ENCODE assay signal across 19 cellular contexts in the genomic region with DNA sequence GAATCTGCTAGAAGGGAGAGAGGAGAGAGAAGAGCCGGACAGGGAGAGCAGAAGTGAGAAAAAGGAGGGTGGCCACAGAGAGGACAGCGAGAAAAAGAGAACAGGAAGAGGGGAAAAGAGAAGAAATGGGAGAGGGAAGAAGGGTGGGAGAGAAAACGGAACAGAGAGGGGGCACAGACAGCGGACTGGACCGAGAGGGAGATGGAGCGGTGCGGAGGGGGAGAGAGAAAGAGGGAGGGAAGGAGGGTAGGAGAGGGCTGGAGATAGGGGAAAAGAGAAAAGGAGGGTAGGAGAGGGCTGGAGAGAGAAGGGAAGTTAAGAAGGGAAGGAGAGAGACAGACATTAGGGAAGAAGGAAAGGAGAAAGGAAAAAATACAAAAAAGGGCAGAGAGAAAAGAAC. TPM values are rescaled to one million over a fixed set of nuclear protein-coding genes. Genes with fewer than 3 reads are reported as not detected.
DNase-seq lines count a peak whose midpoint lies in the region; ATAC-seq, FAIRE-seq and TF ChIP-seq lines count a peak whose summit lies in the region.
"Had no signal": no experiment of that assay in that cellular context is flagged by ENCODE, and none has a peak within 500 bp of the region (broad histone marks: within the 10 kb centered on the region; RNA-seq: fewer than 3 reads in every experiment).

No MANE protein-coding gene starts in this region.

- H3K4me1 ChIP-seq in ES-I3 (ENCODE audit: insufficient read depth, low read length) (peaks cover 8% of the 10 kb centered on the region; the same call in 1 of the 2 replicates), H1 (replicated peaks in 1 of 4; ENCODE audit: control insufficient read depth in 3 of 4, insufficient read depth in 4 of 4, low read length in 3 of 4) (peaks cover 0 to 17% (median 9%) of the 10 kb centered on the region in 4 experiments; a peak in 5 of 7 replicates), gastrocnemius medialis (peaks cover 10 to 13% of the 10 kb centered on the region in 2 donors), ascending aorta (no peaks in the 10 kb centered on the region)

- H3K23ac ChIP-seq in H1 (ENCODE audit: insufficient read length), result no peak overlapping the region

- H2BK5ac ChIP-seq in H1 (ENCODE audit: low read depth, low read length), result no peak overlapping the region

- H3K4me2 ChIP-seq in H1 (ENCODE audit: insufficient read depth in 1 of 2, low read depth in 2 of 2, low read length in 2 of 2), result peak overlapping the region in 1 of 2 experiments; percentile 63; a peak in 1 of 4 replicates

- H3K27me3 ChIP-seq in H1 (replicated peaks in 1 of 4; ENCODE audit: control insufficient read depth in 3 of 4, extremely low read depth in 1 of 4, insufficient read depth in 3 of 4, low read length in 3 of 4) (peaks cover 10 to 59% (median 46%) of the 10 kb centered on the region in 4 experiments), gastrocnemius medialis (no peaks in the 10 kb centered on the region), ascending aorta (no peaks in the 10 kb centered on the region)
- H3K27me3 ChIP-seq: upper lobe of left lung had no signal

- no peak overlapping the region for H3K4ac ChIP-seq in H1 (replicated peaks; ENCODE audit: insufficient read length, low read depth, low read length)

- FAIRE-seq in H1 (lab: Jason Lieb, UNC), result no peak

- POLR2A ChIA-PET in H1 (lab: Charles Lee; ENCODE audit: partially characterized antibody), result interaction anchor here (0.9 to 2.7 kb wide), 5 partner anchors 8 to 315 kb away, joined by 3 to 12 read pairs (median 4); a partner anchor contains a TSS

- H3K27ac ChIP-seq in H1 (ENCODE audit: low read depth, low read length), result no peak overlapping the region
- peak overlapping the region; percentile 69 to 97 (median 84) for H3K27ac ChIP-seq in gastrocnemius medialis
- H3K27ac ChIP-seq in ascending aorta, result no peak overlapping the region

- no peak overlapping the region for H2BK12ac ChIP-seq in H1 (ENCODE audit: low read depth, low read length)

- H4K20me1 ChIP-seq in H1 (replicated peaks in 1 of 2; ENCODE audit: control insufficient read depth in 1 of 2, insufficient read depth in 2 of 2, low read length in 2 of 2), result no peaks in the 10 kb centered on the region

- H3K18ac ChIP-seq in H1 (ENCODE audit: extremely low read depth, low read length), result no peak overlapping the region; the same call in 1 of the 2 replicates

- in situ Hi-C loops in gastrocnemius medialis (cut with MboI; ENCODE audit: low sequenced_read_pairs in 4 of 4), result no loop called here

- DNase-seq in NOMO-1 treated with dmso at 0.1 percent for 144 hours (lab: John Stamatoyannopoulos, UW; ENCODE audit: unreplicated experiment), result peak; percentile 36
- no peak for DNase-seq in H1 (ENCODE audit: low read depth in 1 of 2, low spot score in 2 of 2)
- DNase-seq in gastrocnemius medialis, result no peak
- DNase-seq in NCI-H1436 treated with DMSO at 0.1 percent for 48 hours (lab: John Stamatoyannopoulos, UW), result no peak
- DNase-seq in ascending aorta (ENCODE audit: low spot score in 2 of 2), result no peak
- DNase-seq in stimulated activated CD4-positive, alpha-beta T cell treated with anti-CD3 and anti-CD28 coated beads, Interleukin-12 subunit alpha, Interleukin-12 subunit beta, amount 100 ng/mL, for 4 hours, result no peak
- no peak for DNase-seq in HK-2 (ENCODE audit: unreplicated experiment)
- DNase-seq: activated B cell treated with CpG ODN at 0.5 μM for 24 hours; activated CD4-positive, alpha-beta memory T cell treated with anti-CD3 and anti-CD28 coated beads for 36 hours; activated naive CD4-positive, alpha-beta T cell treated with anti-CD3 and anti-CD28 coated beads, Interleukin-2, amount 50 U/mL, for 16 hours; COR-L47; left cardiac atrium; PC-3; stimulated activated naive CD4-positive, alpha-beta T cell treated with Interleukin-2 at 50 U/mL for 16 hours; upper lobe of left lung had no signal

- H3K9me3 ChIP-seq in ES-I3 (ENCODE audit: control insufficient read depth, insufficient read depth, low read length), result peaks cover 11% of the 10 kb centered on the region
- H3K9me3 ChIP-seq in H1 (ENCODE audit: insufficient read depth in 2 of 2, low read depth in 1 of 2, low read length in 1 of 2), result peaks cover 20 to 23% of the 10 kb centered on the region in 2 experiments
- H3K9me3 ChIP-seq in gastrocnemius medialis, result no peaks in the 10 kb centered on the region
- no peaks in the 10 kb centered on the region for H3K9me3 ChIP-seq in ascending aorta
- H3K9me3 ChIP-seq: upper lobe of left lung had no signal

- no peak overlapping the region for H4K91ac ChIP-seq in H1 (replicated peaks; ENCODE audit: insufficient read length, low read length)

- H4K5ac ChIP-seq in H1 (ENCODE audit: insufficient read length, low read depth, low read length), result no peak overlapping the region

- TF ChIP-seq POLR2A in H1 (IDR thresholded peaks at IDR 0.05; ENCODE audit: control extremely low read depth in 1 of 2, low read depth in 2 of 2, low read length in 2 of 2) (no peak), gastrocnemius medialis (IDR thresholded peaks at IDR 0.05) (no peak)

- H3K23me2 ChIP-seq in H1 (ENCODE audit: low read depth, low read length), result peaks cover 3% of the 10 kb centered on the region; the same call in 1 of the 2 replicates

- intact Hi-C loops in gastrocnemius medialis (cut with DNase I; ENCODE audit: low total_unique reads), result loop anchor here (10.0 kb wide), 1 partner anchor 284 kb away; a partner anchor contains a TSS
- intact Hi-C loops in ascending aorta (cut with DNase I), result no loop called here

- H2BK20ac ChIP-seq in H1 (ENCODE audit: low read length), result 0 out of 2 replicates have a peak overlapping the region, but pooled peaks have one; percentile 61

- no peaks in the 10 kb centered on the region for H3K79me2 ChIP-seq in H1 (ENCODE audit: control insufficient read depth in 1 of 2, insufficient read depth in 2 of 2, low read length in 2 of 2)

- no peak overlapping the region for H3K4me3 ChIP-seq in H1 (ENCODE audit: extremely low read depth in 1 of 4, insufficient read depth in 2 of 4, low read depth in 3 of 4, low read length in 4 of 4)
- H3K4me3 ChIP-seq in gastrocnemius medialis, result no peak overlapping the region
- H3K4me3 ChIP-seq in ascending aorta, result no peak overlapping the region
- H3K4me3 ChIP-seq: upper lobe of left lung had no signal

- CTCF ChIA-PET in H1 (lab: Charles Lee; ENCODE audit: partially characterized antibody), result interaction anchor here (0.6 to 2.7 kb wide), 9 partner anchors 10 to 1000 kb away, joined by 3 to 17 read pairs (median 10); no protein-coding TSS in a partner anchor

- H3K79me1 ChIP-seq in H1 (ENCODE audit: low read depth, low read length), result no peaks in the 10 kb centered on the region

- ATAC-seq in gastrocnemius medialis, result no peak
- ATAC-seq: PC-3 had no signal

- H3K36me3 ChIP-seq in ES-I3 (ENCODE audit: insufficient read depth, low read length), result no peaks in the 10 kb centered on the region
- H3K36me3 ChIP-seq in H1 (ENCODE audit: control insufficient read depth in 2 of 4, insufficient read depth in 4 of 4, low read length in 3 of 4), result 0 out of 8 replicates have a peak, but pooled peaks cover 0 to 3% (median 0%) of the 10 kb centered on the region in 4 experiments
- peaks cover 0 to 13% of the 10 kb centered on the region in 2 donors for H3K36me3 ChIP-seq in gastrocnemius medialis
- H3K36me3 ChIP-seq in ascending aorta, result peaks cover 0 to 3% of the 10 kb centered on the region in 2 donors

- H2AK5ac ChIP-seq in H1 (ENCODE audit: low read depth, low read length), result no peak overlapping the region

- H3K9ac ChIP-seq in ES-I3 (ENCODE audit: low read depth, low read length) (peak overlapping the region; percentile 11; the same call in 1 of the 2 replicates), H1 (replicated peaks in 1 of 4; ENCODE audit: extremely low read depth in 1 of 4, low read depth in 3 of 4, low read length in 3 of 4) (no peak overlapping the region)

- no peak overlapping the region for H2AFZ ChIP-seq in H1 (ENCODE audit: low read length)

- TF ChIP-seq RAD21 in H1 (IDR thresholded peaks at IDR 0.05 in 1 of 2, conservative IDR thresholded peaks at IDR 0.05 in 1 of 2; ENCODE audit: low read depth in 2 of 2, low read length in 2 of 2), result no peak

- TF ChIP-seq CTCF in H1 (IDR thresholded peaks at IDR 0.05; ENCODE audit: control extremely low read depth in 1 of 3, insufficient read depth in 1 of 3, low read depth in 1 of 3, low read length in 3 of 3) (no peak), gastrocnemius medialis (IDR thresholded peaks at IDR 0.05 in 4 of 5, conservative IDR thresholded peaks at IDR 0.05 in 1 of 5) (no peak), ascending aorta (IDR thresholded peaks at IDR 0.05) (no peak)

- H2BK120ac ChIP-seq in H1 (replicated peaks; ENCODE audit: low read depth, low read length), result no peak overlapping the region

- no peak for TF ChIP-seq EP300 in H1 (IDR thresholded peaks at IDR 0.05; ENCODE audit: borderline replicate concordance in 1 of 2, low read depth in 2 of 2, low read length in 2 of 2)

- H2BK15ac ChIP-seq in H1 (ENCODE audit: low read length), result no peak overlapping the region

- no peak overlapping the region for H3K56ac ChIP-seq in H1 (replicated peaks; ENCODE audit: insufficient read length, low read depth, low read length)

- no peak overlapping the region for H4K8ac ChIP-seq in H1 (ENCODE audit: extremely low read depth, insufficient read depth, low read length)

- 49% methylated on average over 7 of the region's 7 CpGs; no CpG with 5 or more reads in 1 of the 2 experiments for WGBS in H1 (ENCODE audit: extremely low coverage in 1 of 2, insufficient coverage in 1 of 2, insufficient read length in 1 of 2, insufficient replicate concordance in 2 of 2, low coverage in 1 of 2, low lambda C conversion rate in 2 of 2, missing lambda C conversion rate in 1 of 2), 2 experiments

- no peak overlapping the region for H3K14ac ChIP-seq in H1 (ENCODE audit: insufficient read length)

RNA-seq across cellular contexts. Expression of a gene that starts 12.1 kb away (rescaled TPM):
- total RNA-seq in H1 (2021; fragmentation: NEBNext Ultra II Directional; extraction: Animal tissue kit (Norgen Biotek cat#: 25700)), result 8.1 and 9.1 TPM in 2 replicates
- polyA plus RNA-seq in H1 (2011; rRNA removed), result 18.5 and 31.5 TPM in 2 replicates
- 17.2 TPM for polyA plus RNA-seq in H1 (2011; cell fraction: cytosol; rRNA removed)
- polyA plus RNA-seq in H1 (2011; cell fraction: nucleus; rRNA removed), result 18.7 TPM
- 6.0 to 10.7 TPM (median 8.0 TPM) in 4 replicates for polyA plus RNA-seq in H1 (2012, experiment 1 of 2)
- polyA plus RNA-seq in H1 (2012, experiment 2 of 2), result 10.8 TPM
- 10.7 TPM for polyA plus RNA-seq in H1 (2013, experiment 1 of 2)
- 10.1 TPM for polyA plus RNA-seq in H1 (2013, experiment 2 of 2)
- 1.7 and 2.5 TPM in 2 replicates for polyA minus RNA-seq in H1 (2011; rRNA and poly(A)+ RNA removed)
- polyA minus RNA-seq in H1 (2011; cell fraction: cytosol; rRNA and poly(A)+ RNA removed), result 5.8 TPM
- 4.2 TPM for polyA minus RNA-seq in H1 (2011; cell fraction: nucleus; rRNA and poly(A)+ RNA removed)
- total RNA-seq in gastrocnemius medialis (10 to 100 TPM in 1 of 4 donors, 1 to 10 TPM in 2, not detected in 1; 1.2 to 11.0 (median 1.9) TPM), ascending aorta (not detected)
- total RNA-seq: fibroblast of villous mesenchyme had no signal

RNA-seq across cellular contexts. Expression of a gene that starts 12.5 kb away (rescaled TPM):
- 103 and 105 TPM in 2 replicates for total RNA-seq in H1 (2021; fragmentation: NEBNext Ultra II Directional; extraction: Animal tissue kit (Norgen Biotek cat#: 25700))
- 77.6 and 107 TPM in 2 replicates for polyA plus RNA-seq in H1 (2011; rRNA removed)
- 75.9 TPM for polyA plus RNA-seq in H1 (2011; cell fraction: cytosol; rRNA removed)
- 70.6 TPM for polyA plus RNA-seq in H1 (2011; cell fraction: nucleus; rRNA removed)
- polyA plus RNA-seq in H1 (2012, experiment 1 of 2), result 56.1 to 88.6 TPM (median 80.3 TPM) in 4 replicates
- polyA plus RNA-seq in H1 (2012, experiment 2 of 2), result 93.7 TPM
- 103 TPM for polyA plus RNA-seq in H1 (2013, experiment 1 of 2)
- 124 TPM for polyA plus RNA-seq in H1 (2013, experiment 2 of 2)
- 12.5 and 15.9 TPM in 2 replicates for polyA minus RNA-seq in H1 (2011; rRNA and poly(A)+ RNA removed)
- polyA minus RNA-seq in H1 (2011; cell fraction: cytosol; rRNA and poly(A)+ RNA removed), result 45.6 TPM
- polyA minus RNA-seq in H1 (2011; cell fraction: nucleus; rRNA and poly(A)+ RNA removed), result 21.1 TPM
- total RNA-seq in gastrocnemius medialis (10 to 100 TPM; 29.2 to 67.4 (median 45.4) TPM), ascending aorta (87.9 TPM)

RNA-seq across cellular contexts. Expression of a gene that starts 22.2 kb away (rescaled TPM):
- total RNA-seq in H1 (2021; fragmentation: NEBNext Ultra II Directional; extraction: Animal tissue kit (Norgen Biotek cat#: 25700)), result 1.9 and 3.6 TPM in 2 replicates
- polyA plus RNA-seq in H1 (2011; rRNA removed), result 5.6 and 6.6 TPM in 2 replicates
- polyA plus RNA-seq in H1 (2011; cell fraction: cytosol; rRNA removed), result 5.1 TPM
- polyA plus RNA-seq in H1 (2011; cell fraction: nucleus; rRNA removed), result 3.1 TPM
- polyA plus RNA-seq in H1 (2012, experiment 1 of 2), result 3.2 to 5.8 TPM (median 4.1 TPM) in 4 replicates
- polyA plus RNA-seq in H1 (2012, experiment 2 of 2), result 6.1 TPM
- 1.4 TPM for polyA plus RNA-seq in H1 (2013, experiment 1 of 2)
- polyA plus RNA-seq in H1 (2013, experiment 2 of 2), result 2.0 TPM
- polyA minus RNA-seq in H1 (2011; rRNA and poly(A)+ RNA removed), result 0.22 and 0.24 TPM in 2 replicates
- 3.0 TPM for polyA minus RNA-seq in H1 (2011; cell fraction: cytosol; rRNA and poly(A)+ RNA removed)
- polyA minus RNA-seq in H1 (2011; cell fraction: nucleus; rRNA and poly(A)+ RNA removed), result 3.1 TPM
- total RNA-seq in gastrocnemius medialis, result 10 to 100 TPM; 22.1 to 36.9 (median 27.8) TPM
- total RNA-seq in ascending aorta, result 169 TPM

RNA-seq across cellular contexts. Expression of a gene that starts 24.9 kb away (rescaled TPM):
- not detected in 2 replicates for total RNA-seq in H1 (2021; fragmentation: NEBNext Ultra II Directional; extraction: Animal tissue kit (Norgen Biotek cat#: 25700))
- polyA plus RNA-seq in H1 (2011; rRNA removed), result not detected in 2 replicates
- polyA plus RNA-seq in H1 (2011; cell fraction: cytosol; rRNA removed), result 0.21 TPM
- polyA plus RNA-seq in H1 (2011; cell fraction: nucleus; rRNA removed), result not detected
- polyA plus RNA-seq in H1 (2012, experiment 1 of 2), result 0.34 TPM in 1 of 4 replicates, not detected in the others
- not detected for polyA plus RNA-seq in H1 (2012, experiment 2 of 2)
- polyA plus RNA-seq in H1 (2013, experiment 1 of 2), result not detected
- polyA plus RNA-seq in H1 (2013, experiment 2 of 2), result not detected
- not detected in 2 replicates for polyA minus RNA-seq in H1 (2011; rRNA and poly(A)+ RNA removed)
- not detected for polyA minus RNA-seq in H1 (2011; cell fraction: cytosol; rRNA and poly(A)+ RNA removed)
- polyA minus RNA-seq in H1 (2011; cell fraction: nucleus; rRNA and poly(A)+ RNA removed), result not detected
- total RNA-seq in gastrocnemius medialis, result not detected
- not detected for total RNA-seq in ascending aorta
- total RNA-seq: activated B cell treated with CpG ODN at 0.5 μM for 24 hours; activated CD4-positive, alpha-beta memory T cell treated with anti-CD3 and anti-CD28 coated beads for 36 hours; fibroblast of villous mesenchyme; left cardiac atrium; mononuclear cell; PC-3; upper lobe of left lung had no signal

RNA-seq across cellular contexts. Expression of a gene that starts 56.1 kb away (rescaled TPM):
- total RNA-seq in H1 (2021; fragmentation: NEBNext Ultra II Directional; extraction: Animal tissue kit (Norgen Biotek cat#: 25700)), result 3.1 and 4.1 TPM in 2 replicates
- polyA plus RNA-seq in H1 (2011; rRNA removed), result 1.8 and 2.7 TPM in 2 replicates
- 3.3 TPM for polyA plus RNA-seq in H1 (2011; cell fraction: cytosol; rRNA removed)
- polyA plus RNA-seq in H1 (2011; cell fraction: nucleus; rRNA removed), result 8.8 TPM
- 1.9 to 7.3 TPM (median 5.3 TPM) in 4 replicates for polyA plus RNA-seq in H1 (2012, experiment 1 of 2)
- polyA plus RNA-seq in H1 (2012, experiment 2 of 2), result 1.5 TPM
- polyA plus RNA-seq in H1 (2013, experiment 1 of 2), result 2.8 TPM
- polyA plus RNA-seq in H1 (2013, experiment 2 of 2), result 3.1 TPM
- polyA minus RNA-seq in H1 (2011; rRNA and poly(A)+ RNA removed), result 2.0 and 2.5 TPM in 2 replicates
- polyA minus RNA-seq in H1 (2011; cell fraction: cytosol; rRNA and poly(A)+ RNA removed), result 1.3 TPM
- polyA minus RNA-seq in H1 (2011; cell fraction: nucleus; rRNA and poly(A)+ RNA removed), result 2.8 TPM
- 100 to 1,000 TPM; 358 to 988 (median 442) TPM for total RNA-seq in gastrocnemius medialis
- total RNA-seq in ascending aorta, result not detected
- total RNA-seq: fibroblast of villous mesenchyme, HT1080, left cardiac atrium, PC-3 had no signal

Comparison
In these comparisons a context has a peak if more than half of its experiments do, and no peak if none do; other contexts are left out.
1. H3K27ac ChIP-seq: peak in gastrocnemius medialis (4 of 4); none in H1 (single experiment) and ascending aorta (0 of 2).